ENCODE assay signal across 1 cellular context in genomic region chr3:93973160-93974126, GRCh38.
A peak's percentile ranks its signal among the peaks of the same experiment; 100 is the strongest.
TF ChIP-seq lines count a peak whose summit lies in the region.

PROS1 (minus strand) TSS chr3:93973896; CDS start chr3:93973749, 147 bp downstream.

TF ChIP-seq in K562, 482 proteins besides CTCF, POLR2A, EP300 and RAD21 (continued from another document and continues in another):
- TF ChIP-seq RBM22 (IDR thresholded peaks at IDR 0.05; ENCODE audit: low read depth, low read length, poor library complexity, severe bottlenecking) (no peak), BMI1 (IDR thresholded peaks at IDR 0.05; ENCODE audit: low read length) (no peak), ZNF311 (CRISPR knock-in tag; IDR thresholded peaks at IDR 0.05) (no peak), KHSRP (IDR thresholded peaks at IDR 0.05) (no peak), HMG20A (CRISPR knock-in tag; conservative IDR thresholded peaks at IDR 0.05) (no peak), RBM15 (IDR thresholded peaks at IDR 0.05; ENCODE audit: insufficient read depth, low read length) (no peak), SIRT6 (IDR thresholded peaks at IDR 0.05; ENCODE audit: low read depth, low read length) (no peak), SAFB2 (IDR thresholded peaks at IDR 0.05; ENCODE audit: borderline replicate concordance, low read depth, low read length, severe bottlenecking) (no peak), SNIP1 (IDR thresholded peaks at IDR 0.05; ENCODE audit: low read depth) (no peak), SOX6 (IDR thresholded peaks at IDR 0.05) (peak; percentile 64; the same call in 1 of the 2 replicates), SMAD4 (CRISPR knock-in tag; conservative IDR thresholded peaks at IDR 0.05) (peak; percentile 86), ATF6 (CRISPR knock-in tag; IDR thresholded peaks at IDR 0.05) (no peak), KLF1 (tag; IDR thresholded peaks at IDR 0.05) (no peak), SP2 (IDR thresholded peaks at IDR 0.05; ENCODE audit: extremely low read depth, low read depth, low read length, poor library complexity, severe bottlenecking) (no peak), SMAD1 (IDR thresholded peaks at IDR 0.05; ENCODE audit: low read depth, low read length, partially characterized antibody) (no peak), ZNF586 (CRISPR knock-in tag; conservative IDR thresholded peaks at IDR 0.05) (no peak), ZNF277 (CRISPR knock-in tag; IDR thresholded peaks at IDR 0.05; ENCODE audit: borderline replicate concordance) (no peak), JUND (IDR thresholded peaks at IDR 0.05; ENCODE audit: borderline replicate concordance, low read depth, low read length) (0 out of 2 replicates have a peak, but pooled peaks have one; percentile 48), JUND (tag; IDR thresholded peaks at IDR 0.05; ENCODE audit: borderline replicate concordance, low read depth, low read length) (peak; percentile 69; the same call in 1 of the 3 replicates), FOXJ2 (tag; IDR thresholded peaks at IDR 0.05) (no peak), CXXC5 (CRISPR knock-in tag; IDR thresholded peaks at IDR 0.05) (peak; percentile 82), MEIS2 (IDR thresholded peaks at IDR 0.05; ENCODE audit: partially characterized antibody) (peak; percentile 49), MCM7 (IDR thresholded peaks at IDR 0.05) (no peak), TEAD2 (tag; IDR thresholded peaks at IDR 0.05) (no peak), ZNF668 (CRISPR knock-in tag; IDR thresholded peaks at IDR 0.05) (no peak), MYBL2 (IDR thresholded peaks at IDR 0.05; ENCODE audit: low read depth) (no peak), MYBL2 (CRISPR knock-in tag; IDR thresholded peaks at IDR 0.05; ENCODE audit: borderline replicate concordance) (no peak), RFX7 (CRISPR knock-in tag; IDR thresholded peaks at IDR 0.05) (no peak), CHD1 (IDR thresholded peaks at IDR 0.05; ENCODE audit: low read length) (peak; percentile 53), ZNF12 (CRISPR knock-in tag; IDR thresholded peaks at IDR 0.05) (no peak), DEAF1 (CRISPR knock-in tag; IDR thresholded peaks at IDR 0.05) (no peak), HEY1 (CRISPR knock-in tag; IDR thresholded peaks at IDR 0.05; ENCODE audit: borderline replicate concordance) (no peak), NFIX (CRISPR knock-in tag; IDR thresholded peaks at IDR 0.05; ENCODE audit: low read depth) (no peak), WHSC1 (IDR thresholded peaks at IDR 0.05; ENCODE audit: low read length) (no peak), ZNF318 (IDR thresholded peaks at IDR 0.05; ENCODE audit: borderline replicate concordance in 1 of 2, low read depth in 1 of 2) (no peak)
- TF ChIP-seq, protein P1, sequence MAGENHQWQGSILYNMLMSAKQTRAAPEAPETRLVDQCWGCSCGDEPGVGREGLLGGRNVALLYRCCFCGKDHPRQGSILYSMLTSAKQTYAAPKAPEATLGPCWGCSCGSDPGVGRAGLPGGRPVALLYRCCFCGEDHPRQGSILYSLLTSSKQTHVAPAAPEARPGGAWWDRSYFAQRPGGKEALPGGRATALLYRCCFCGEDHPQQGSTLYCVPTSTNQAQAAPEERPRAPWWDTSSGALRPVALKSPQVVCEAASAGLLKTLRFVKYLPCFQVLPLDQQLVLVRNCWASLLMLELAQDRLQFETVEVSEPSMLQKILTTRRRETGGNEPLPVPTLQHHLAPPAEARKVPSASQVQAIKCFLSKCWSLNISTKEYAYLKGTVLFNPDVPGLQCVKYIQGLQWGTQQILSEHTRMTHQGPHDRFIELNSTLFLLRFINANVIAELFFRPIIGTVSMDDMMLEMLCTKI (IDR thresholded peaks at IDR 0.05; ENCODE audit: partially characterized antibody), result no peak
- TF ChIP-seq, protein P2, sequence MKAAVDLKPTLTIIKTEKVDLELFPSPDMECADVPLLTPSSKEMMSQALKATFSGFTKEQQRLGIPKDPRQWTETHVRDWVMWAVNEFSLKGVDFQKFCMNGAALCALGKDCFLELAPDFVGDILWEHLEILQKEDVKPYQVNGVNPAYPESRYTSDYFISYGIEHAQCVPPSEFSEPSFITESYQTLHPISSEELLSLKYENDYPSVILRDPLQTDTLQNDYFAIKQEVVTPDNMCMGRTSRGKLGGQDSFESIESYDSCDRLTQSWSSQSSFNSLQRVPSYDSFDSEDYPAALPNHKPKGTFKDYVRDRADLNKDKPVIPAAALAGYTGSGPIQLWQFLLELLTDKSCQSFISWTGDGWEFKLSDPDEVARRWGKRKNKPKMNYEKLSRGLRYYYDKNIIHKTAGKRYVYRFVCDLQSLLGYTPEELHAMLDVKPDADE (conservative IDR thresholded peaks at IDR 0.05; ENCODE audit: control insufficient read depth, low read depth, low read length), result peak; percentile 51; the same call in 1 of the 2 replicates
- TF ChIP-seq, protein P3, sequence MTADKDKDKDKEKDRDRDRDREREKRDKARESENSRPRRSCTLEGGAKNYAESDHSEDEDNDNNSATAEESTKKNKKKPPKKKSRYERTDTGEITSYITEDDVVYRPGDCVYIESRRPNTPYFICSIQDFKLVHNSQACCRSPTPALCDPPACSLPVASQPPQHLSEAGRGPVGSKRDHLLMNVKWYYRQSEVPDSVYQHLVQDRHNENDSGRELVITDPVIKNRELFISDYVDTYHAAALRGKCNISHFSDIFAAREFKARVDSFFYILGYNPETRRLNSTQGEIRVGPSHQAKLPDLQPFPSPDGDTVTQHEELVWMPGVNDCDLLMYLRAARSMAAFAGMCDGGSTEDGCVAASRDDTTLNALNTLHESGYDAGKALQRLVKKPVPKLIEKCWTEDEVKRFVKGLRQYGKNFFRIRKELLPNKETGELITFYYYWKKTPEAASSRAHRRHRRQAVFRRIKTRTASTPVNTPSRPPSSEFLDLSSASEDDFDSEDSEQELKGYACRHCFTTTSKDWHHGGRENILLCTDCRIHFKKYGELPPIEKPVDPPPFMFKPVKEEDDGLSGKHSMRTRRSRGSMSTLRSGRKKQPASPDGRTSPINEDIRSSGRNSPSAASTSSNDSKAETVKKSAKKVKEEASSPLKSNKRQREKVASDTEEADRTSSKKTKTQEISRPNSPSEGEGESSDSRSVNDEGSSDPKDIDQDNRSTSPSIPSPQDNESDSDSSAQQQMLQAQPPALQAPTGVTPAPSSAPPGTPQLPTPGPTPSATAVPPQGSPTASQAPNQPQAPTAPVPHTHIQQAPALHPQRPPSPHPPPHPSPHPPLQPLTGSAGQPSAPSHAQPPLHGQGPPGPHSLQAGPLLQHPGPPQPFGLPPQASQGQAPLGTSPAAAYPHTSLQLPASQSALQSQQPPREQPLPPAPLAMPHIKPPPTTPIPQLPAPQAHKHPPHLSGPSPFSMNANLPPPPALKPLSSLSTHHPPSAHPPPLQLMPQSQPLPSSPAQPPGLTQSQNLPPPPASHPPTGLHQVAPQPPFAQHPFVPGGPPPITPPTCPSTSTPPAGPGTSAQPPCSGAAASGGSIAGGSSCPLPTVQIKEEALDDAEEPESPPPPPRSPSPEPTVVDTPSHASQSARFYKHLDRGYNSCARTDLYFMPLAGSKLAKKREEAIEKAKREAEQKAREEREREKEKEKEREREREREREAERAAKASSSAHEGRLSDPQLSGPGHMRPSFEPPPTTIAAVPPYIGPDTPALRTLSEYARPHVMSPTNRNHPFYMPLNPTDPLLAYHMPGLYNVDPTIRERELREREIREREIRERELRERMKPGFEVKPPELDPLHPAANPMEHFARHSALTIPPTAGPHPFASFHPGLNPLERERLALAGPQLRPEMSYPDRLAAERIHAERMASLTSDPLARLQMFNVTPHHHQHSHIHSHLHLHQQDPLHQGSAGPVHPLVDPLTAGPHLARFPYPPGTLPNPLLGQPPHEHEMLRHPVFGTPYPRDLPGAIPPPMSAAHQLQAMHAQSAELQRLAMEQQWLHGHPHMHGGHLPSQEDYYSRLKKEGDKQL (CRISPR knock-in tag; IDR thresholded peaks at IDR 0.05; ENCODE audit: borderline replicate concordance), result no peak
